27 cellular contexts compared by ENCODE assay signal in genomic region chr2:32849456-32850194, GRCh38.
"Had no signal": no experiment of that assay in that cellular context is flagged by ENCODE, and none has a peak within 500 bp of the region (broad histone marks: within the 10 kb centered on the region; RNA-seq: fewer than 3 reads in every experiment).

No MANE protein-coding gene starts in this region.

- ATAC-seq: esophagus mucosa; left lobe of liver; stimulated activated naive CD8-positive, alpha-beta T cell treated with anti-CD3 and anti-CD28 coated beads, Interleukin-15, amount 100 ng/mL, for 72 hours; T-helper 17 cell had no signal

- H3K4me1 Mint-ChIP-seq: stimulated activated naive CD8-positive, alpha-beta T cell treated with anti-CD3 and anti-CD28 coated beads, Interleukin-15, amount 100 ng/mL, for 72 hours had no signal

- H3K27ac Mint-ChIP-seq: dendritic cell treated with granulocyte-macrophage colony-stimulating factor and Interleukin-4, amounts not matched to agents 40 ng/mL and 50 ng/mL, for 4 days; stimulated activated naive CD8-positive, alpha-beta T cell treated with anti-CD3 and anti-CD28 coated beads, Interleukin-15, amount 100 ng/mL, for 72 hours; T-helper 17 cell had no signal

- H3K9me3 ChIP-seq: breast epithelium, suprapubic skin, upper lobe of left lung had no signal

- H3K36me3 ChIP-seq: breast epithelium, suprapubic skin, upper lobe of left lung had no signal

- H3K27ac ChIP-seq: breast epithelium, skin epidermis, suprapubic skin, upper lobe of left lung, VCaP had no signal

- H3K27me3 ChIP-seq: breast epithelium, suprapubic skin, upper lobe of left lung had no signal

- H3K4me3 Mint-ChIP-seq: dendritic cell treated with granulocyte-macrophage colony-stimulating factor and Interleukin-4, amounts not matched to agents 40 ng/mL and 50 ng/mL, for 4 days; nephron; stimulated activated naive CD8-positive, alpha-beta T cell treated with anti-CD3 and anti-CD28 coated beads, Interleukin-15, amount 100 ng/mL, for 72 hours; T-helper 17 cell had no signal

- H3K4me3 ChIP-seq: breast epithelium, skin epidermis, suprapubic skin, upper lobe of left lung had no signal

- H3K4me1 ChIP-seq: breast epithelium, upper lobe of left lung had no signal

- DNase-seq: activated CD4-positive, alpha-beta T cell treated with anti-CD3 and anti-CD28 coated beads for 1 hour; activated CD8-positive, alpha-beta memory T cell treated with anti-CD3 and anti-CD28 coated beads for 24 hours; activated CD8-positive, alpha-beta memory T cell treated with anti-CD3 and anti-CD28 coated beads, Interleukin-2, amount 50 U/mL, for 48 hours; activated effector memory CD4-positive, alpha-beta T cell treated with anti-CD3 and anti-CD28 coated beads, Interleukin-2, amount 50 U/mL, for 16 hours; activated naive CD4-positive, alpha-beta T cell treated with anti-CD3 and anti-CD28 coated beads, Interleukin-2, amount 50 U/mL, for 16 hours; activated T-cell treated with anti-CD3 and anti-CD28 coated beads, Interleukin-2, amount 50 U/mL, for 48 hours; effector CD8-positive, alpha-beta T cell; hypothalamus; kidney; mammary epithelial cell; midbrain; nucleus accumbens; posterior cingulate gyrus; retina; stimulated activated CD4-positive, alpha-beta T cell treated with anti-CD3 and anti-CD28 coated beads, Interleukin-15, amount 100 ng/mL, for 24 hours; stimulated activated CD4-positive, alpha-beta T cell treated with anti-CD3 and anti-CD28 coated beads, Interleukin-2, amount 100 ng/mL, for 48 hours; stimulated activated naive CD8-positive, alpha-beta T cell treated with anti-CD3 and anti-CD28 coated beads, Interleukin-15, amount 100 ng/mL, for 72 hours; T-helper 17 cell; upper lobe of left lung had no signal

- H3K27me3 Mint-ChIP-seq: dendritic cell treated with granulocyte-macrophage colony-stimulating factor and Interleukin-4, amounts not matched to agents 40 ng/mL and 50 ng/mL, for 4 days had no signal
